ENCODE assay signal across 18 cellular contexts in the genomic region with DNA sequence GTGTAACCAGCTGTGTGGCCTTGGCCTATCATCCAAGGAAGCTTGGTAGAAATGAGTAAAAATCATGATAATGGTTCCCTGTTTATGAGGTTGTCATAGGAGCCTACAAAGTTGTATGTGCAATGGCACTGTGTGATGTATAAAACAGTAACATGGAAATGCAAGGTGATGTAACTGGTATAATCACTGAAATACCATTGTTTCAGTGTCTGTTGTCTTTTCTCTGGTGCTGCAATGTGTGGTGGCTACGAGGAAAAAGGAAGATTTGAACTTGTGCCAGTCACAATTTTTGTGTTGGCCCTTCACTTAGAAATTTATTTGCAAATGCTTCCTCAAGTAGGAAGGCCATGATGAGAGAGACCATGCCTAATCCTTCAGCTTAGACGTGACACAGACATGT.
DNase-seq lines count a peak whose midpoint lies in the region; ATAC-seq, FAIRE-seq and TF ChIP-seq lines count a peak whose summit lies in the region.
"Had no signal": no experiment of that assay in that cellular context is flagged by ENCODE, and none has a peak within 500 bp of the region (broad histone marks: within the 10 kb centered on the region; RNA-seq: fewer than 3 reads in every experiment).

No MANE protein-coding gene starts in this region.

- DNase-seq in left ventricle myocardium inferior (no peak), cardiac septum (ENCODE audit: low spot score) (no peak), AG08396 (ENCODE audit: low spot score) (no peak), SK-N-DZ (ENCODE audit: low spot score) (no peak), pancreas (no peak)
- DNase-seq: GDM1, IMR-90, Kasumi-1, MM.1S, NCI-H1092 treated with DMSO at 0.1 percent for 48 hours, NCI-H524, Peyer's patch, Right ventricle myocardium superior had no signal

- TF ChIP-seq CTCF in left ventricle myocardium inferior (IDR thresholded peaks at IDR 0.05; ENCODE audit: borderline replicate concordance) (no peak), neutrophil (IDR thresholded peaks at IDR 0.05) (no peak), pancreas (IDR thresholded peaks at IDR 0.05) (no peak)

- ATAC-seq in HG03196 (IDR thresholded peaks at IDR 0.05; ENCODE audit: unreplicated experiment) = no peak
- ATAC-seq in pancreas = no peak
- ATAC-seq: GM12878 had no signal

- intact Hi-C loops in left ventricle myocardium inferior (cut with micrococcal nuclease) = no loop called here
- intact Hi-C loops in cardiac septum (cut with DNase I) = no loop called here
- intact Hi-C loops in pancreas (cut with DNase I) = no loop called here

- WGBS in pancreas, 2 donors = 77 to 88% methylated on average over 2 of the region's 2 CpGs

- no peak overlapping the region for H3K4me3 ChIP-seq in left ventricle myocardium inferior
- no peak overlapping the region for H3K4me3 ChIP-seq in neutrophil (ENCODE audit: low read depth in 1 of 2, low read length in 1 of 2)
- H3K4me3 ChIP-seq in pancreas = no peak overlapping the region
- H3K4me3 ChIP-seq: GM12878, Peyer's patch had no signal

- H3K27ac ChIP-seq in left ventricle myocardium inferior (replicated peaks) = peak overlapping the region; percentile 5
- H3K27ac ChIP-seq in cingulate gyrus (ENCODE audit: low read depth, low read length) = peak overlapping the region; percentile 82
- peak overlapping the region; percentile 63 for H3K27ac ChIP-seq in neutrophil
- H3K27ac ChIP-seq in pancreas = no peak overlapping the region
- H3K27ac ChIP-seq: 22Rv1, Peyer's patch had no signal

- H3K4me1 ChIP-seq in left ventricle myocardium inferior (peaks cover 76% of the 10 kb centered on the region), neutrophil (ENCODE audit: control insufficient read depth in 1 of 2, insufficient read depth in 1 of 2, low read depth in 1 of 2, low read length in 1 of 2) (peaks cover 61 to 70% of the 10 kb centered on the region in 2 experiments), pancreas (no peaks in the 10 kb centered on the region)

- H3K27me3 ChIP-seq in left ventricle myocardium inferior (ENCODE audit: low read depth) (no peaks in the 10 kb centered on the region), neutrophil (no peaks in the 10 kb centered on the region), pancreas (no peaks in the 10 kb centered on the region)
- H3K27me3 ChIP-seq: Peyer's patch had no signal

- H3K9me3 ChIP-seq in left ventricle myocardium inferior (replicated peaks) = no peaks in the 10 kb centered on the region
- H3K9me3 ChIP-seq in neutrophil = no peaks in the 10 kb centered on the region
- H3K9me3 ChIP-seq in pancreas = no peaks in the 10 kb centered on the region
- H3K9me3 ChIP-seq: Peyer's patch had no signal

- no peak for FAIRE-seq in pancreas (lab: Jason Lieb, UNC)
- FAIRE-seq: GM12878 had no signal

- H3K36me3 ChIP-seq in left ventricle myocardium inferior = peaks cover 6% of the 10 kb centered on the region
- no peaks in the 10 kb centered on the region for H3K36me3 ChIP-seq in neutrophil
- H3K36me3 ChIP-seq in pancreas = no peaks in the 10 kb centered on the region
- H3K36me3 ChIP-seq: Peyer's patch had no signal

Comparison
In these comparisons a context has a peak if more than half of its experiments do, and no peak if none do; other contexts are left out.
1. H3K27ac ChIP-seq: peak in left ventricle myocardium inferior (single experiment), cingulate gyrus (single experiment) and neutrophil (single experiment); none in pancreas (0 of 4).